In genomic region chr6:130906736-130907381, GRCh38 we compare ENCODE assay signal across 15 cellular contexts.
DNase-seq lines count a peak whose midpoint lies in the region; ATAC-seq and TF ChIP-seq lines count a peak whose summit lies in the region.
"Had no signal": no experiment of that assay in that cellular context is flagged by ENCODE, and none has a peak within 500 bp of the region (broad histone marks: within the 10 kb centered on the region; RNA-seq: fewer than 3 reads in every experiment).

No MANE protein-coding gene starts in this region.

- H3K4me3 ChIP-seq in fibroblast of lung (replicated peaks in 1 of 4; ENCODE audit: control extremely low read depth in 1 of 4, insufficient read depth in 1 of 4, low read depth in 3 of 4, low read length in 4 of 4) (no peak overlapping the region), smooth muscle cell (no peak overlapping the region), esophagus muscularis mucosa (no peak overlapping the region), testis (no peak overlapping the region)
- H3K4me3 ChIP-seq: prostate gland had no signal

- intact Hi-C loops in esophagus muscularis mucosa (cut with DNase I) (no loop called here), testis (cut with DNase I; ENCODE audit: low total_unique reads) (no loop called here)

- no peak overlapping the region for H2AFZ ChIP-seq in fibroblast of lung (ENCODE audit: low read length)
- H2AFZ ChIP-seq in smooth muscle cell (ENCODE audit: low read depth) = no peak overlapping the region

- H3K36me3 ChIP-seq in fibroblast of lung (ENCODE audit: control insufficient read depth, insufficient read depth, low read length) (no peaks in the 10 kb centered on the region), smooth muscle cell (ENCODE audit: low read depth) (no peaks in the 10 kb centered on the region), esophagus muscularis mucosa (no peaks in the 10 kb centered on the region), testis (ENCODE audit: low read depth, missing control alignments) (no peaks in the 10 kb centered on the region)
- H3K36me3 ChIP-seq: prostate gland had no signal

- ATAC-seq in GM18502 (IDR thresholded peaks at IDR 0.05; ENCODE audit: poor library complexity, unreplicated experiment) = peak; percentile 52
- ATAC-seq: esophagus mucosa had no signal

- H3K9me3 ChIP-seq in fibroblast of lung (ENCODE audit: control insufficient read depth, insufficient read depth, low read depth, low read length) (no peaks in the 10 kb centered on the region), smooth muscle cell (replicated peaks; ENCODE audit: low read depth) (no peaks in the 10 kb centered on the region), esophagus muscularis mucosa (no peaks in the 10 kb centered on the region), testis (no peaks in the 10 kb centered on the region)
- H3K9me3 ChIP-seq: prostate gland had no signal

- H3K9ac ChIP-seq in fibroblast of lung (ENCODE audit: insufficient read depth, low read length) (no peak overlapping the region), smooth muscle cell (ENCODE audit: low read depth) (no peak overlapping the region)

- H3K27me3 ChIP-seq in fibroblast of lung (ENCODE audit: control insufficient read depth, insufficient read depth, low read length) = no peaks in the 10 kb centered on the region
- no peaks in the 10 kb centered on the region for H3K27me3 ChIP-seq in smooth muscle cell (ENCODE audit: low read depth)
- H3K27me3 ChIP-seq in esophagus muscularis mucosa = no peaks in the 10 kb centered on the region
- H3K27me3 ChIP-seq in testis = no peaks in the 10 kb centered on the region

- TF ChIP-seq EP300 in esophagus muscularis mucosa (IDR thresholded peaks at IDR 0.05) = no peak

- no peak for TF ChIP-seq POLR2A in esophagus muscularis mucosa (IDR thresholded peaks at IDR 0.05; ENCODE audit: low read depth)
- TF ChIP-seq POLR2A in testis (IDR thresholded peaks at IDR 0.05) = no peak

- H3K4me1 ChIP-seq in fibroblast of lung (ENCODE audit: control insufficient read depth, extremely low read depth, insufficient read depth, low read length) = peaks cover 19% of the 10 kb centered on the region
- H3K4me1 ChIP-seq in smooth muscle cell (ENCODE audit: low read depth) = peaks cover 4% of the 10 kb centered on the region
- H3K4me1 ChIP-seq in esophagus muscularis mucosa = peaks cover 3 to 10% (median 8%) of the 10 kb centered on the region in 4 donors
- no peaks in the 10 kb centered on the region for H3K4me1 ChIP-seq in testis
- H3K4me1 ChIP-seq: prostate gland had no signal

- H3K4me2 ChIP-seq in fibroblast of lung (ENCODE audit: extremely low read depth, insufficient read depth, low read length) = peak overlapping the region; percentile 57
- H3K4me2 ChIP-seq in smooth muscle cell = peak overlapping the region; percentile 61

- 79% methylated on average over 2 of the region's 2 CpGs for WGBS in smooth muscle cell (ENCODE audit: low lambda C conversion rate)
- WGBS in esophagus muscularis mucosa = 77% methylated on average over 2 of the region's 2 CpGs
- 62 to 76% methylated on average over 2 of the region's 2 CpGs for WGBS in testis, 2 donors

- H3F3A ChIP-seq in smooth muscle cell (ENCODE audit: low read depth) = no peaks in the 10 kb centered on the region

- TF ChIP-seq CTCF in fibroblast of lung (conservative IDR thresholded peaks at IDR 0.05 in 1 of 2, IDR thresholded peaks at IDR 0.05 in 1 of 2; ENCODE audit: low read depth in 1 of 2, low read length in 2 of 2) (no peak), smooth muscle cell (IDR thresholded peaks at IDR 0.05; ENCODE audit: borderline replicate concordance, insufficient read depth, poor library complexity, severe bottlenecking) (no peak), esophagus muscularis mucosa (IDR thresholded peaks at IDR 0.05) (no peak), testis (IDR thresholded peaks at IDR 0.05) (no peak)

- DNase-seq in RPMI7951 (ENCODE audit: low read depth) (peak; percentile 22), fibroblast of lung (ENCODE audit: low read depth in 2 of 2) (peak; percentile 82 to 91), smooth muscle cell (lab: John Stamatoyannopoulos, UW; ENCODE audit: unreplicated experiment) (no peak), SK-N-DZ (ENCODE audit: low spot score) (no peak), esophagus muscularis mucosa (ENCODE audit: extremely low spot score) (no peak), pons (ENCODE audit: low spot score) (no peak), testis (no peak)
- DNase-seq: activated CD4-positive, alpha-beta T cell treated with anti-CD3 and anti-CD28 coated beads for 48 hours; CD4-positive, alpha-beta T cell; NCI-H2171 treated with DMSO at 0.1 percent for 48 hours; OCI-M1 had no signal

- H4K20me1 ChIP-seq in fibroblast of lung (ENCODE audit: control insufficient read depth, extremely low read depth, insufficient read depth, low read length) (peaks cover 2% of the 10 kb centered on the region), smooth muscle cell (ENCODE audit: low read depth) (no peaks in the 10 kb centered on the region)

- H3K27ac ChIP-seq in fibroblast of lung (ENCODE audit: insufficient read depth, low read length) (no peak overlapping the region), smooth muscle cell (ENCODE audit: low read depth) (peak overlapping the region; percentile 15), esophagus muscularis mucosa (replicated peaks in 1 of 4) (no peak overlapping the region), testis (no peak overlapping the region)
- H3K27ac ChIP-seq: HL-60, prostate gland had no signal

- peaks cover 2% of the 10 kb centered on the region for H3K79me2 ChIP-seq in fibroblast of lung (ENCODE audit: control insufficient read depth, insufficient read depth, low read length)
- no peaks in the 10 kb centered on the region for H3K79me2 ChIP-seq in smooth muscle cell (ENCODE audit: low read depth)

Comparison
In these comparisons a context has a peak if more than half of its experiments do, and no peak if none do; other contexts are left out.
1. DNase-seq: peak in RPMI7951 (single experiment) and fibroblast of lung (2 of 2); none in smooth muscle cell (single experiment), SK-N-DZ (single experiment), esophagus muscularis mucosa (single experiment), pons (single experiment) and testis (single experiment).